Comparison of ENCODE assay signal across 8 cellular contexts in genomic region chr1:159349374-159349773, GRCh38. TPM values are rescaled to one million over a fixed set of nuclear protein-coding genes. Genes with fewer than 3 reads are reported as not detected.
"Had no signal": no experiment of that assay in that cellular context is flagged by ENCODE, and none has a peak within 500 bp of the region (broad histone marks: within the 10 kb centered on the region; RNA-seq: fewer than 3 reads in every experiment).

No MANE protein-coding gene starts in this region.

RNA-seq across cellular contexts. Expression of gene FCER1A, which starts 47.2 kb away (rescaled TPM):
- total RNA-seq: hepatocyte, kidney epithelial cell, left lobe of liver, lung microvascular endothelial cell, mammary epithelial cell, mesothelial cell of epicardium, myocyte had no signal
- polyA plus RNA-seq: hepatocyte, keratinocyte, mammary epithelial cell had no signal
